20 cellular contexts compared by ENCODE assay signal in the genomic region with DNA sequence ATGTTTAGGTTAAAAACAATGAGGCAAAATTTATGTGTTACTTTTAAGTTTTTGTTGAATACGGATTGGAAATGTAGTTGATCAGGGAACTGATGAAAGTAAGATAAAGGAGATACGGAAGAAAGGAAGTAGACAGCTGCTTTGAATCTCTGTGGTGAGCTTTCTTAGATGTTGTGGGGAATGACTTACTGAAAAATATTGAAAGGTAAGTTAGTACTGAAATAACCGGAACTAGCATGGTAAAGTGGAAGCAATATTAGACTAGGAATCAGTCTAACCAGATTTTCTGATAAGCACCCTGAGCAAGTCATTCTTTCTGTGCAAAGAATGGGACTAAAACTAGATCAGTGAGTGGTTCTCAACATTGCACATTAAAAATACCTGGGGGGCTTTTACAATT. TPM values are rescaled to one million over a fixed set of nuclear protein-coding genes. Genes with fewer than 3 reads are reported as not detected.
DNase-seq lines count a peak whose midpoint lies in the region; ATAC-seq, FAIRE-seq and TF ChIP-seq lines count a peak whose summit lies in the region.
"Had no signal": no experiment of that assay in that cellular context is flagged by ENCODE, and none has a peak within 500 bp of the region (broad histone marks: within the 10 kb centered on the region; RNA-seq: fewer than 3 reads in every experiment).

No MANE protein-coding gene starts in this region.

- no peak for DNase-seq in activated T-cell treated with anti-CD3 and anti-CD28 coated beads, Interleukin-2, amount 50 U/mL, for 24 hours
- DNase-seq in activated T-cell treated with anti-CD3 and anti-CD28 coated beads for 4 hours: no peak
- DNase-seq in activated naive CD8-positive, alpha-beta T cell treated with anti-CD3 and anti-CD28 coated beads for 36 hours: no peak
- DNase-seq in natural killer cell treated with Interleukin-12 subunit alpha and Interleukin-12 subunit beta and Interleukin-15 and Interleukin-18, amount 100 ng/mL, for 72 hours (ENCODE audit: low spot score): no peak
- no peak for DNase-seq in pancreas
- no peak for DNase-seq in DMS 273 treated with DMSO at 0.1 percent for 48 hours (lab: John Stamatoyannopoulos, UW)
- DNase-seq in osteoblast (ENCODE audit: insufficient read length, low spot score, missing footprints): no peak
- DNase-seq: activated gamma-delta T cell treated with Interleukin-2 at 50 U/mL for 16 hours; C1 segment of cervical spinal cord; effector memory CD4-positive, alpha-beta T cell; KG1; left cardiac atrium; NCI-H187 treated with DMSO at 0.1 percent for 48 hours; NCI-H748 treated with DMSO at 0.1 percent for 48 hours; tibial artery had no signal

- no peak overlapping the region for H3K4me2 ChIP-seq in osteoblast (ENCODE audit: insufficient read depth, low read length)

- WGBS in pancreas, 2 donors: 84 to 86% methylated on average over 3 of the region's 3 CpGs

- peak overlapping the region; percentile 11 for H3K27ac ChIP-seq in KOPT-K1 (ENCODE audit: low read depth, low read length, poor library complexity, severe bottlenecking)
- H3K27ac ChIP-seq in pancreas: no peak overlapping the region
- H3K27ac ChIP-seq in osteoblast (ENCODE audit: low read depth, low read length): no peak overlapping the region
- H3K27ac ChIP-seq: tibial artery had no signal

- H3K36me3 Mint-ChIP-seq in activated T-cell treated with anti-CD3 and anti-CD28 coated beads, Interleukin-2, amount 50 U/mL, for 24 hours (ENCODE audit: low read depth): peaks cover 95% of the 10 kb centered on the region
- H3K36me3 Mint-ChIP-seq in activated naive CD8-positive, alpha-beta T cell treated with anti-CD3 and anti-CD28 coated beads for 36 hours: peaks cover 50% of the 10 kb centered on the region
- H3K36me3 Mint-ChIP-seq in natural killer cell treated with Interleukin-12 subunit alpha and Interleukin-12 subunit beta and Interleukin-15 and Interleukin-18, amount 100 ng/mL, for 72 hours: peaks cover 6% of the 10 kb centered on the region

- H3K4me3 ChIP-seq in pancreas (no peak overlapping the region), osteoblast (ENCODE audit: insufficient read depth, low read length) (no peak overlapping the region)
- H3K4me3 ChIP-seq: tibial artery had no signal

- no peak overlapping the region for H3K4me3 Mint-ChIP-seq in activated T-cell treated with anti-CD3 and anti-CD28 coated beads, Interleukin-2, amount 50 U/mL, for 24 hours
- H3K4me3 Mint-ChIP-seq in activated naive CD8-positive, alpha-beta T cell treated with anti-CD3 and anti-CD28 coated beads for 36 hours: no peak overlapping the region
- no peak overlapping the region for H3K4me3 Mint-ChIP-seq in natural killer cell treated with Interleukin-12 subunit alpha and Interleukin-12 subunit beta and Interleukin-15 and Interleukin-18, amount 100 ng/mL, for 72 hours
- H3K4me3 Mint-ChIP-seq: nephron had no signal

- H3K9me3 ChIP-seq in KOPT-K1 (ENCODE audit: insufficient read depth, low read length, poor library complexity, severe bottlenecking) (no peaks in the 10 kb centered on the region), pancreas (no peaks in the 10 kb centered on the region), osteoblast (ENCODE audit: low read depth, low read length) (no peaks in the 10 kb centered on the region)
- H3K9me3 ChIP-seq: tibial artery had no signal

- intact Hi-C loops in pancreas (cut with DNase I): no loop called here

- H3K4me1 Mint-ChIP-seq in activated T-cell treated with anti-CD3 and anti-CD28 coated beads, Interleukin-2, amount 50 U/mL, for 24 hours (ENCODE audit: low read depth): peaks cover 55% of the 10 kb centered on the region
- peaks cover 38% of the 10 kb centered on the region for H3K4me1 Mint-ChIP-seq in activated naive CD8-positive, alpha-beta T cell treated with anti-CD3 and anti-CD28 coated beads for 36 hours
- peaks cover 16 to 18% of the 10 kb centered on the region in 2 donors for H3K4me1 Mint-ChIP-seq in natural killer cell treated with Interleukin-12 subunit alpha and Interleukin-12 subunit beta and Interleukin-15 and Interleukin-18, amount 100 ng/mL, for 72 hours (ENCODE audit: low read depth in 2 of 2)
- H3K4me1 Mint-ChIP-seq: nephron had no signal

- peaks cover 31% of the 10 kb centered on the region for H4K20me1 ChIP-seq in osteoblast (ENCODE audit: insufficient read depth, low read length)

- TF ChIP-seq CTCF in pancreas (IDR thresholded peaks at IDR 0.05): no peak
- no peak for TF ChIP-seq CTCF in osteoblast (IDR thresholded peaks at IDR 0.05; ENCODE audit: extremely low read depth, low read depth, low read length)

- H3K36me3 ChIP-seq in KOPT-K1 (ENCODE audit: insufficient read depth, low read length) (peaks cover 95% of the 10 kb centered on the region), pancreas (peaks cover 0 to 12% (median 0%) of the 10 kb centered on the region in 3 donors), osteoblast (ENCODE audit: insufficient read depth, low read length) (peaks cover 21% of the 10 kb centered on the region)

- peak overlapping the region; percentile 78 for H3K27ac Mint-ChIP-seq in activated T-cell treated with anti-CD3 and anti-CD28 coated beads, Interleukin-2, amount 50 U/mL, for 24 hours
- peak overlapping the region; percentile 40 for H3K27ac Mint-ChIP-seq in activated naive CD8-positive, alpha-beta T cell treated with anti-CD3 and anti-CD28 coated beads for 36 hours
- H3K27ac Mint-ChIP-seq in natural killer cell treated with Interleukin-12 subunit alpha and Interleukin-12 subunit beta and Interleukin-15 and Interleukin-18, amount 100 ng/mL, for 72 hours: peak overlapping the region; percentile 5 to 17
- H3K27ac Mint-ChIP-seq: nephron, progenitor cell of endocrine pancreas had no signal

- peaks cover 88% of the 10 kb centered on the region for H3K79me2 ChIP-seq in osteoblast (ENCODE audit: insufficient read depth, low read length)

- no peaks in the 10 kb centered on the region for H3K27me3 Mint-ChIP-seq in activated T-cell treated with anti-CD3 and anti-CD28 coated beads, Interleukin-2, amount 50 U/mL, for 24 hours
- H3K27me3 Mint-ChIP-seq in activated naive CD8-positive, alpha-beta T cell treated with anti-CD3 and anti-CD28 coated beads for 36 hours: no peaks in the 10 kb centered on the region
- H3K27me3 Mint-ChIP-seq in natural killer cell treated with Interleukin-12 subunit alpha and Interleukin-12 subunit beta and Interleukin-15 and Interleukin-18, amount 100 ng/mL, for 72 hours: no peaks in the 10 kb centered on the region
- H3K27me3 Mint-ChIP-seq: progenitor cell of endocrine pancreas had no signal

- no peak for ATAC-seq in natural killer cell treated with Interleukin-12 subunit alpha and Interleukin-12 subunit beta and Interleukin-15 and Interleukin-18, amount 100 ng/mL, for 72 hours
- no peak for ATAC-seq in pancreas
- ATAC-seq: left cardiac atrium, Right ventricle myocardium inferior had no signal

- H3K4me1 ChIP-seq in pancreas: no peaks in the 10 kb centered on the region
- peaks cover 10% of the 10 kb centered on the region for H3K4me1 ChIP-seq in osteoblast (ENCODE audit: insufficient read depth, low read length)

- H2AFZ ChIP-seq in osteoblast (ENCODE audit: low read length): no peak overlapping the region

- H3K9me3 Mint-ChIP-seq in activated T-cell treated with anti-CD3 and anti-CD28 coated beads, Interleukin-2, amount 50 U/mL, for 24 hours: no peaks in the 10 kb centered on the region
- H3K9me3 Mint-ChIP-seq in activated naive CD8-positive, alpha-beta T cell treated with anti-CD3 and anti-CD28 coated beads for 36 hours: no peaks in the 10 kb centered on the region
- H3K9me3 Mint-ChIP-seq in natural killer cell treated with Interleukin-12 subunit alpha and Interleukin-12 subunit beta and Interleukin-15 and Interleukin-18, amount 100 ng/mL, for 72 hours: no peaks in the 10 kb centered on the region
- H3K9me3 Mint-ChIP-seq: nephron had no signal

- FAIRE-seq in pancreas (lab: Jason Lieb, UNC): no peak
- FAIRE-seq: GM12891 had no signal

- no peaks in the 10 kb centered on the region for H3K27me3 ChIP-seq in pancreas
- H3K27me3 ChIP-seq in osteoblast (ENCODE audit: insufficient read depth, low read length): no peaks in the 10 kb centered on the region
- H3K27me3 ChIP-seq: tibial artery had no signal

RNA-seq across cellular contexts. Expression of a gene that starts 34.9 kb away (rescaled TPM):
- 100 to 1,000 TPM; 150 to 156 TPM for total RNA-seq in activated naive CD8-positive, alpha-beta T cell treated with anti-CD3 and anti-CD28 coated beads for 36 hours
- total RNA-seq in natural killer cell treated with Interleukin-12 subunit alpha and Interleukin-12 subunit beta and Interleukin-15 and Interleukin-18, amount 100 ng/mL, for 72 hours: 100 to 1,000 TPM; 115 to 176 TPM
- 10 to 100 TPM; 30.0 to 45.3 (median 39.0) TPM for total RNA-seq in pancreas
- polyA plus RNA-seq in pancreas: 10 to 100 TPM; 35.9 to 71.1 TPM
- 44.2 and 48.9 TPM in 2 replicates for total RNA-seq in osteoblast

RNA-seq across cellular contexts. Expression of a gene that starts 53.4 kb away (rescaled TPM):
- 1 to 10 TPM; 6.3 to 7.7 TPM for total RNA-seq in activated naive CD8-positive, alpha-beta T cell treated with anti-CD3 and anti-CD28 coated beads for 36 hours
- total RNA-seq in natural killer cell treated with Interleukin-12 subunit alpha and Interleukin-12 subunit beta and Interleukin-15 and Interleukin-18, amount 100 ng/mL, for 72 hours: 1 to 10 TPM; 4.4 to 7.8 TPM
- total RNA-seq in pancreas: 10 to 100 TPM in 1 of 6 donors, 1 to 10 TPM in 5; 6.8 to 13.0 (median 7.9) TPM
- 10 to 100 TPM; 16.6 to 23.6 TPM for polyA plus RNA-seq in pancreas
- 9.0 and 15.3 TPM in 2 replicates for total RNA-seq in osteoblast

Comparison
In these comparisons a context has a peak if more than half of its experiments do, and no peak if none do; other contexts are left out.
1. H3K27ac Mint-ChIP-seq: peak in every context shown above with its lines; median percentile 78 in activated T-cell treated with anti-CD3 and anti-CD28 coated beads, Interleukin-2, amount 50 U/mL, for 24 hours; 40 in activated naive CD8-positive, alpha-beta T cell treated with anti-CD3 and anti-CD28 coated beads for 36 hours; 11 in natural killer cell treated with Interleukin-12 subunit alpha and Interleukin-12 subunit beta and Interleukin-15 and Interleukin-18, amount 100 ng/mL, for 72 hours.